In genomic region chr1:212981571-212982328, GRCh38 we compare ENCODE assay signal across 9 cellular contexts. TPM values are rescaled to one million over a fixed set of nuclear protein-coding genes. Genes with fewer than 3 reads are reported as not detected.
DNase-seq lines count a peak whose midpoint lies in the region; ATAC-seq and TF ChIP-seq lines count a peak whose summit lies in the region.
"Had no signal": no experiment of that assay in that cellular context is flagged by ENCODE, and none has a peak within 500 bp of the region (broad histone marks: within the 10 kb centered on the region; RNA-seq: fewer than 3 reads in every experiment).

No MANE protein-coding gene starts in this region.

- H3K27me3 ChIP-seq in ascending aorta (no peaks in the 10 kb centered on the region), stomach (no peaks in the 10 kb centered on the region)

- no peak overlapping the region for H3K4me3 Mint-ChIP-seq in activated naive CD4-positive, alpha-beta T cell treated with anti-CD3 and anti-CD28 coated beads, Interleukin-2, amount 10 ng/mL, durations not matched to agents 7 days and 5 days

- H3K9me3 ChIP-seq in ascending aorta (no peaks in the 10 kb centered on the region), stomach (no peaks in the 10 kb centered on the region)

- CTCF ChIA-PET in activated naive CD4-positive, alpha-beta T cell treated with anti-CD3 and anti-CD28 coated beads, Interleukin-2, amount 10 ng/mL, durations not matched to agents 7 days and 5 days (lab: Charles Lee), result interaction anchor here (1.3 to 2.5 kb wide), 3 partner anchors 14 to 32 kb away, joined by 3 to 10 read pairs (median 3); no protein-coding TSS in a partner anchor

- no peaks in the 10 kb centered on the region for H3K9me3 Mint-ChIP-seq in activated naive CD4-positive, alpha-beta T cell treated with anti-CD3 and anti-CD28 coated beads, Interleukin-2, amount 50 U/mL, for 72 hours
- H3K9me3 Mint-ChIP-seq in activated naive CD4-positive, alpha-beta T cell treated with anti-CD3 and anti-CD28 coated beads, Interleukin-2, amount 10 ng/mL, durations not matched to agents 7 days and 5 days, result no peaks in the 10 kb centered on the region

- peak overlapping the region; percentile 17 to 55 for H3K27ac ChIP-seq in ascending aorta
- peak overlapping the region in 3 of 5 donors; percentile 19 to 73 (median 51) for H3K27ac ChIP-seq in stomach

- H3K4me1 Mint-ChIP-seq in activated naive CD4-positive, alpha-beta T cell treated with anti-CD3 and anti-CD28 coated beads, Interleukin-2, amount 10 ng/mL, durations not matched to agents 7 days and 5 days, result peaks cover 7% of the 10 kb centered on the region

- no peak overlapping the region for H3K27ac Mint-ChIP-seq in activated naive CD4-positive, alpha-beta T cell treated with anti-CD3 and anti-CD28 coated beads, Interleukin-2, amount 50 U/mL, for 72 hours
- no peak overlapping the region for H3K27ac Mint-ChIP-seq in activated naive CD4-positive, alpha-beta T cell treated with anti-CD3 and anti-CD28 coated beads, Interleukin-2, amount 10 ng/mL, durations not matched to agents 7 days and 5 days

- H3K4me1 ChIP-seq in ascending aorta (peaks cover 3 to 14% of the 10 kb centered on the region in 2 donors), stomach (peaks cover 14 to 25% (median 22%) of the 10 kb centered on the region in 4 donors)

- no peak for TF ChIP-seq POLR2A in stomach (IDR thresholded peaks at IDR 0.05)

- peak; percentile 30 to 40 for ATAC-seq in activated naive CD4-positive, alpha-beta T cell treated with anti-CD3 and anti-CD28 coated beads, Interleukin-2, amount 50 U/mL, for 72 hours
- ATAC-seq in HG03108 (IDR thresholded peaks at IDR 0.05; ENCODE audit: unreplicated experiment), result peak; percentile 48
- no peak for ATAC-seq in sciatic nerve

- no peak for DNase-seq in activated naive CD4-positive, alpha-beta T cell treated with anti-CD3 and anti-CD28 coated beads, Interleukin-2, amount 50 U/mL, for 72 hours (ENCODE audit: low spot score in 2 of 2)
- DNase-seq in activated naive CD4-positive, alpha-beta T cell treated with anti-CD3 and anti-CD28 coated beads, Interleukin-2, amount 10 ng/mL, durations not matched to agents 7 days and 5 days, result no peak
- DNase-seq in ascending aorta (ENCODE audit: low spot score in 2 of 2), result no peak
- peak; percentile 58 for DNase-seq in stomach
- DNase-seq in stimulated activated CD4-positive, alpha-beta T cell treated with anti-CD3 and anti-CD28 coated beads, Interleukin-4, amount 100 ng/mL, for 4 hours, result no peak
- no peak for DNase-seq in sciatic nerve (ENCODE audit: low spot score)
- DNase-seq in NCI-H146 (lab: John Stamatoyannopoulos, UW), result no peak
- DNase-seq: activated T-cell treated with anti-CD3 and anti-CD28 coated beads, Interleukin-2, amount 50 U/mL, for 48 hours had no signal

- H3K36me3 Mint-ChIP-seq in activated naive CD4-positive, alpha-beta T cell treated with anti-CD3 and anti-CD28 coated beads, Interleukin-2, amount 50 U/mL, for 72 hours, result no peaks in the 10 kb centered on the region
- no peaks in the 10 kb centered on the region for H3K36me3 Mint-ChIP-seq in activated naive CD4-positive, alpha-beta T cell treated with anti-CD3 and anti-CD28 coated beads, Interleukin-2, amount 10 ng/mL, durations not matched to agents 7 days and 5 days

- no peak for TF ChIP-seq EP300 in stomach (IDR thresholded peaks at IDR 0.05)

- TF ChIP-seq CTCF in ascending aorta (IDR thresholded peaks at IDR 0.05) (no peak), stomach (IDR thresholded peaks at IDR 0.05) (no peak)

- intact Hi-C loops in ascending aorta (cut with DNase I) (no loop called here), stomach (cut with DNase I; ENCODE audit: low total_unique reads) (no loop called here), sciatic nerve (cut with DNase I) (no loop called here)

- peaks cover 7% of the 10 kb centered on the region for H3K27me3 Mint-ChIP-seq in activated naive CD4-positive, alpha-beta T cell treated with anti-CD3 and anti-CD28 coated beads, Interleukin-2, amount 10 ng/mL, durations not matched to agents 7 days and 5 days

- H3K4me3 ChIP-seq in ascending aorta (no peak overlapping the region), stomach (no peak overlapping the region)

- WGBS in stomach, 5 donors, result 35 to 51% (median 44%) methylated on average over 13 of the region's 13 CpGs

- no peaks in the 10 kb centered on the region for H3K36me3 ChIP-seq in ascending aorta
- H3K36me3 ChIP-seq in stomach, result no peaks in the 10 kb centered on the region

RNA-seq across cellular contexts. Expression of gene VASH2, which starts 31.4 kb away (rescaled TPM):
- under 1 TPM; 0.20 to 0.39 TPM for total RNA-seq in activated naive CD4-positive, alpha-beta T cell treated with anti-CD3 and anti-CD28 coated beads, Interleukin-2, amount 50 U/mL, for 72 hours
- total RNA-seq in ascending aorta (0.11 TPM), stomach (10 to 100 TPM in 1 of 5 donors, not detected in 4; 10.3 TPM), sciatic nerve (0.94 TPM)
- under 1 TPM; 0.13 to 0.93 (median 0.92) TPM for polyA plus RNA-seq in stomach

RNA-seq across cellular contexts. Expression of gene ANGEL2, which starts 33.9 kb away (rescaled TPM):
- total RNA-seq in activated naive CD4-positive, alpha-beta T cell treated with anti-CD3 and anti-CD28 coated beads, Interleukin-2, amount 50 U/mL, for 72 hours, result 10 to 100 TPM; 47.7 to 53.9 TPM
- total RNA-seq in ascending aorta (36.7 TPM), stomach (100 to 1,000 TPM in 1 of 5 donors, 10 to 100 TPM in 3, 1 to 10 TPM in 1; 3.2 to 107 (median 51.9) TPM), sciatic nerve (45.9 TPM)
- 1 to 10 TPM; 6.6 to 9.8 (median 9.3) TPM for polyA plus RNA-seq in stomach
